In genomic region chr7:158404031-158404761, GRCh38 we compare ENCODE assay signal across 1 cellular context.
TF ChIP-seq lines count a peak whose summit lies in the region.

No MANE protein-coding gene starts in this region.

TF ChIP-seq in WTC11, 78 proteins besides CTCF, POLR2A, EP300 and RAD21 (continued from another document):
- TF ChIP-seq, protein P1, sequence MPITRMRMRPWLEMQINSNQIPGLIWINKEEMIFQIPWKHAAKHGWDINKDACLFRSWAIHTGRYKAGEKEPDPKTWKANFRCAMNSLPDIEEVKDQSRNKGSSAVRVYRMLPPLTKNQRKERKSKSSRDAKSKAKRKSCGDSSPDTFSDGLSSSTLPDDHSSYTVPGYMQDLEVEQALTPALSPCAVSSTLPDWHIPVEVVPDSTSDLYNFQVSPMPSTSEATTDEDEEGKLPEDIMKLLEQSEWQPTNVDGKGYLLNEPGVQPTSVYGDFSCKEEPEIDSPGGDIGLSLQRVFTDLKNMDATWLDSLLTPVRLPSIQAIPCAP (CRISPR knock-in tag; IDR thresholded peaks at IDR 0.05), result no peak
- no peak for TF ChIP-seq PRRX2 (CRISPR knock-in tag; IDR thresholded peaks at IDR 0.05)
- TF ChIP-seq, protein P2, sequence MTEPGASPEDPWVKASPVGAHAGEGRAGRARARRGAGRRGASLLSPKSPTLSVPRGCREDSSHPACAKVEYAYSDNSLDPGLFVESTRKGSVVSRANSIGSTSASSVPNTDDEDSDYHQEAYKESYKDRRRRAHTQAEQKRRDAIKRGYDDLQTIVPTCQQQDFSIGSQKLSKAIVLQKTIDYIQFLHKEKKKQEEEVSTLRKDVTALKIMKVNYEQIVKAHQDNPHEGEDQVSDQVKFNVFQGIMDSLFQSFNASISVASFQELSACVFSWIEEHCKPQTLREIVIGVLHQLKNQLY (CRISPR knock-in tag; IDR thresholded peaks at IDR 0.05), result no peak
